In the genomic region with DNA sequence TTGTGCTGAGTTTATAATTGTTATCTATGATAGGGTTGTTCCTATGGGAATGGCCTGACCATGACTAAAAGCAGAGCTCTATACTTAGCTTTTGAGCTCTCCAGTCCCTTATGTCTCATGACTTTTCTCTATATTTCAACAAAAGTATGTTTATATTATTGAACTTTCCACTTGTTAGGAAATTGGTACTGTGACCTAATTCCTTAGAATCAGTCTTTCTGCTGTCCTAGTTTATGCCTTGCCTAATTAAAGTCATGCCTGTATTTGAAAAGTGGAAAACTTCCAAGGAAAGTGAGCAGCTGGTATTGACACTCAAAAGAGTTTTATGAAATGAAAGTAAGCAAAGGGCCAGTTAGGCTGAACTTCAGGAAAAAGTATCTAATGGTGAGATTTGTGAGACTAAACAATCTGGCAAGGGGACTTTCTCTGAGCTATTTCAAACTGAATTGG, we compare ENCODE assay signal across 2 cellular contexts.
TF ChIP-seq lines count a peak whose summit lies in the region.

No MANE protein-coding gene starts in this region.

TF ChIP-seq in A549, 52 proteins besides CTCF, POLR2A, EP300 and RAD21 (continued from another document):
- TF ChIP-seq, protein P1, sequence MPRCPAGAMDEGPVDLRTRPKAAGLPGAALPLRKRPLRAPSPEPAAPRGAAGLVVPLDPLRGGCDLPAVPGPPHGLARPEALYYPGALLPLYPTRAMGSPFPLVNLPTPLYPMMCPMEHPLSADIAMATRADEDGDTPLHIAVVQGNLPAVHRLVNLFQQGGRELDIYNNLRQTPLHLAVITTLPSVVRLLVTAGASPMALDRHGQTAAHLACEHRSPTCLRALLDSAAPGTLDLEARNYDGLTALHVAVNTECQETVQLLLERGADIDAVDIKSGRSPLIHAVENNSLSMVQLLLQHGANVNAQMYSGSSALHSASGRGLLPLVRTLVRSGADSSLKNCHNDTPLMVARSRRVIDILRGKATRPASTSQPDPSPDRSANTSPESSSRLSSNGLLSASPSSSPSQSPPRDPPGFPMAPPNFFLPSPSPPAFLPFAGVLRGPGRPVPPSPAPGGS (IDR thresholded peaks at IDR 0.05) = no peak
- TF ChIP-seq MAFK (IDR thresholded peaks at IDR 0.05; ENCODE audit: partially characterized antibody) (no peak), CHD2 (IDR thresholded peaks at IDR 0.05; ENCODE audit: low read length, partially characterized antibody) (no peak), NPAS2 (CRISPR knock-in tag; IDR thresholded peaks at IDR 0.05; ENCODE audit: borderline replicate concordance) (no peak), KDM5A (IDR thresholded peaks at IDR 0.05) (no peak), HOXA7 (CRISPR knock-in tag; IDR thresholded peaks at IDR 0.05) (no peak), JUNB (IDR thresholded peaks at IDR 0.05) (no peak), MYC (IDR thresholded peaks at IDR 0.05; ENCODE audit: borderline replicate concordance, low read length) (no peak), RFX5 (IDR thresholded peaks at IDR 0.05) (no peak), CBX2 (IDR thresholded peaks at IDR 0.05; ENCODE audit: borderline replicate concordance, low read depth) (no peak), NR3C1 (IDR thresholded peaks at IDR 0.05) (no peak), NFE2L2 (conservative IDR thresholded peaks at IDR 0.05; ENCODE audit: low read length) (no peak), ZSCAN20 (CRISPR knock-in tag; IDR thresholded peaks at IDR 0.05) (no peak)
- TF ChIP-seq, protein P2, sequence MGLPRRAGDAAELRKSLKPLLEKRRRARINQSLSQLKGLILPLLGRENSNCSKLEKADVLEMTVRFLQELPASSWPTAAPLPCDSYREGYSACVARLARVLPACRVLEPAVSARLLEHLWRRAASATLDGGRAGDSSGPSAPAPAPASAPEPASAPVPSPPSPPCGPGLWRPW (IDR thresholded peaks at IDR 0.05) = no peak

TF ChIP-seq in IMR-90, 13 proteins besides CTCF, POLR2A, EP300 and RAD21 (continued from another document):
- TF ChIP-seq, protein P3, sequence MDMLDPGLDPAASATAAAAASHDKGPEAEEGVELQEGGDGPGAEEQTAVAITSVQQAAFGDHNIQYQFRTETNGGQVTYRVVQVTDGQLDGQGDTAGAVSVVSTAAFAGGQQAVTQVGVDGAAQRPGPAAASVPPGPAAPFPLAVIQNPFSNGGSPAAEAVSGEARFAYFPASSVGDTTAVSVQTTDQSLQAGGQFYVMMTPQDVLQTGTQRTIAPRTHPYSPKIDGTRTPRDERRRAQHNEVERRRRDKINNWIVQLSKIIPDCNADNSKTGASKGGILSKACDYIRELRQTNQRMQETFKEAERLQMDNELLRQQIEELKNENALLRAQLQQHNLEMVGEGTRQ (IDR thresholded peaks at IDR 0.05; ENCODE audit: low read depth, low read length) = no peak
- TF ChIP-seq RCOR1 (IDR thresholded peaks at IDR 0.05; ENCODE audit: insufficient replicate concordance, low read length) (no peak), NFE2L2 (IDR thresholded peaks at IDR 0.05; ENCODE audit: low read depth, low read length) (no peak), RFX5 (IDR thresholded peaks at IDR 0.05; ENCODE audit: low read depth, low read length) (no peak), SMC3 (IDR thresholded peaks at IDR 0.05; ENCODE audit: low read depth, low read length) (no peak)
- TF ChIP-seq, protein P4, sequence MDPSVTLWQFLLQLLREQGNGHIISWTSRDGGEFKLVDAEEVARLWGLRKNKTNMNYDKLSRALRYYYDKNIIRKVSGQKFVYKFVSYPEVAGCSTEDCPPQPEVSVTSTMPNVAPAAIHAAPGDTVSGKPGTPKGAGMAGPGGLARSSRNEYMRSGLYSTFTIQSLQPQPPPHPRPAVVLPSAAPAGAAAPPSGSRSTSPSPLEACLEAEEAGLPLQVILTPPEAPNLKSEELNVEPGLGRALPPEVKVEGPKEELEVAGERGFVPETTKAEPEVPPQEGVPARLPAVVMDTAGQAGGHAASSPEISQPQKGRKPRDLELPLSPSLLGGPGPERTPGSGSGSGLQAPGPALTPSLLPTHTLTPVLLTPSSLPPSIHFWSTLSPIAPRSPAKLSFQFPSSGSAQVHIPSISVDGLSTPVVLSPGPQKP (IDR thresholded peaks at IDR 0.05; ENCODE audit: borderline replicate concordance, low read depth, low read length) = no peak
